Comparison of ENCODE assay signal across 16 cellular contexts in genomic region chr11:1082346-1082727, GRCh38. TPM values are rescaled to one million over a fixed set of nuclear protein-coding genes. Genes with fewer than 3 reads are reported as not detected.
A peak's percentile ranks its signal among the peaks of the same experiment; 100 is the strongest.
DNase-seq lines count a peak whose midpoint lies in the region; ATAC-seq and TF ChIP-seq lines count a peak whose summit lies in the region.
"Had no signal": no experiment of that assay in that cellular context is flagged by ENCODE, and none has a peak within 500 bp of the region (broad histone marks: within the 10 kb centered on the region; RNA-seq: fewer than 3 reads in every experiment).

No MANE protein-coding gene starts in this region.

- H3K27me3 Mint-ChIP-seq in activated CD4-positive, alpha-beta memory T cell treated with anti-CD3 and anti-CD28 coated beads for 36 hours, result no peaks in the 10 kb centered on the region
- no peaks in the 10 kb centered on the region for H3K27me3 Mint-ChIP-seq in activated CD4-positive, alpha-beta memory T cell treated with anti-CD3 and anti-CD28 coated beads, Interleukin-2, amount 10 ng/mL, durations not matched to agents 7 days and 5 days
- H3K27me3 Mint-ChIP-seq in endodermal cell (ENCODE audit: insufficient read depth), result no peaks in the 10 kb centered on the region
- H3K27me3 Mint-ChIP-seq in progenitor cell of endocrine pancreas, result no peaks in the 10 kb centered on the region

- DNase-seq in activated CD4-positive, alpha-beta memory T cell treated with anti-CD3 and anti-CD28 coated beads for 36 hours, result peak; percentile 7
- no peak for DNase-seq in activated CD4-positive, alpha-beta memory T cell treated with anti-CD3 and anti-CD28 coated beads, Interleukin-2, amount 10 ng/mL, durations not matched to agents 7 days and 5 days
- DNase-seq in 8988T, result peak; percentile 47
- peak; percentile 44 for DNase-seq in endodermal cell
- DNase-seq in neuronal stem cell (ENCODE audit: low spot score), result no peak
- DNase-seq in globus pallidus (ENCODE audit: low spot score), result no peak
- DNase-seq in progenitor cell of endocrine pancreas (ENCODE audit: low spot score, unreplicated experiment), result no peak
- DNase-seq: H9, NCI-H1092, NCI-H1694, NCI-H446 treated with DMSO at 0.1 percent for 48 hours, NCI-H748 treated with DMSO at 0.1 percent for 48 hours, PC-9 had no signal

- H3K4me1 Mint-ChIP-seq in activated CD4-positive, alpha-beta memory T cell treated with anti-CD3 and anti-CD28 coated beads for 36 hours (ENCODE audit: low read depth), result no peaks in the 10 kb centered on the region
- no peaks in the 10 kb centered on the region for H3K4me1 Mint-ChIP-seq in activated CD4-positive, alpha-beta memory T cell treated with anti-CD3 and anti-CD28 coated beads, Interleukin-2, amount 10 ng/mL, durations not matched to agents 7 days and 5 days
- H3K4me1 Mint-ChIP-seq in endodermal cell (no peaks in the 10 kb centered on the region), progenitor cell of endocrine pancreas (ENCODE audit: low read depth) (no peaks in the 10 kb centered on the region)
- H3K4me1 Mint-ChIP-seq: H9 had no signal

- no peak overlapping the region for H3K4me2 ChIP-seq in neuronal stem cell (ENCODE audit: insufficient read depth, low read length, poor library complexity, severe bottlenecking)
- H3K4me2 ChIP-seq: KMS-11, PC-9 had no signal

- WGBS in endodermal cell (ENCODE audit: insufficient coverage in 1 of 2, insufficient read length in 1 of 2), 2 experiments, result 76 to 86% methylated on average over 8 to 14 of the region's 14 CpGs
- WGBS in neuronal stem cell (ENCODE audit: extremely low coverage in 2 of 2, insufficient read length in 2 of 2, insufficient replicate concordance in 1 of 2), 2 donors, result no CpG with 5 or more reads among the region's 14 CpGs

- POLR2A ChIA-PET in activated CD4-positive, alpha-beta memory T cell treated with anti-CD3 and anti-CD28 coated beads for 36 hours (lab: Charles Lee), result no interaction called here
- POLR2A ChIA-PET in activated CD4-positive, alpha-beta memory T cell treated with anti-CD3 and anti-CD28 coated beads, Interleukin-2, amount 10 ng/mL, durations not matched to agents 7 days and 5 days (lab: Charles Lee), result no interaction called here

- no peak overlapping the region for H3K4me3 Mint-ChIP-seq in activated CD4-positive, alpha-beta memory T cell treated with anti-CD3 and anti-CD28 coated beads for 36 hours
- no peak overlapping the region for H3K4me3 Mint-ChIP-seq in activated CD4-positive, alpha-beta memory T cell treated with anti-CD3 and anti-CD28 coated beads, Interleukin-2, amount 10 ng/mL, durations not matched to agents 7 days and 5 days
- H3K4me3 Mint-ChIP-seq in endodermal cell (no peak overlapping the region), progenitor cell of endocrine pancreas (ENCODE audit: low read depth) (no peak overlapping the region)
- H3K4me3 Mint-ChIP-seq: H9 had no signal

- H3K4me1 ChIP-seq in endodermal cell (ENCODE audit: control insufficient read depth, insufficient read depth, low read length) (no peaks in the 10 kb centered on the region), neuronal stem cell (ENCODE audit: control insufficient read depth in 2 of 2, insufficient read depth in 1 of 2, low read depth in 1 of 2, low read length in 2 of 2) (no peaks in the 10 kb centered on the region)

- H2AFZ ChIP-seq in neuronal stem cell (ENCODE audit: low read length), result no peak overlapping the region
- H2AFZ ChIP-seq: PC-9 had no signal

- no peak overlapping the region for H3K23ac ChIP-seq in neuronal stem cell (ENCODE audit: low read depth, low read length, poor library complexity)

- no peak overlapping the region for H4K8ac ChIP-seq in neuronal stem cell (ENCODE audit: low read depth, low read length)

- peak overlapping the region; percentile 84 for H2AK5ac ChIP-seq in neuronal stem cell (ENCODE audit: low read depth, low read length)

- no peak overlapping the region for H3K9ac ChIP-seq in endodermal cell (ENCODE audit: extremely low read depth, low read length, poor library complexity, severe bottlenecking)
- H3K9ac ChIP-seq in neuronal stem cell (ENCODE audit: low read depth, low read length, poor library complexity), result no peak overlapping the region
- H3K9ac ChIP-seq: KMS-11 had no signal

- TF ChIP-seq CTCF in endodermal cell (conservative IDR thresholded peaks at IDR 0.05), result no peak
- no peak for TF ChIP-seq CTCF in progenitor cell of endocrine pancreas (IDR thresholded peaks at IDR 0.05; ENCODE audit: unreplicated experiment)

- CTCF ChIA-PET in activated CD4-positive, alpha-beta memory T cell treated with anti-CD3 and anti-CD28 coated beads for 36 hours (lab: Charles Lee), result no interaction called here
- CTCF ChIA-PET in activated CD4-positive, alpha-beta memory T cell treated with anti-CD3 and anti-CD28 coated beads, Interleukin-2, amount 10 ng/mL, durations not matched to agents 7 days and 5 days (lab: Charles Lee), result no interaction called here

- H3K9me3 ChIP-seq in endodermal cell (ENCODE audit: control insufficient read depth, low read length), result no peaks in the 10 kb centered on the region
- H3K9me3 ChIP-seq in neuronal stem cell (replicated peaks in 1 of 2; ENCODE audit: control insufficient read depth in 2 of 2, insufficient read depth in 1 of 2, low read depth in 1 of 2, low read length in 2 of 2), result no peaks in the 10 kb centered on the region

- ATAC-seq in GM19395 (IDR thresholded peaks at IDR 0.05; ENCODE audit: unreplicated experiment), result no peak

- no peak overlapping the region for H4K91ac ChIP-seq in neuronal stem cell (ENCODE audit: low read depth, low read length, poor library complexity)

- H3K9me3 Mint-ChIP-seq in activated CD4-positive, alpha-beta memory T cell treated with anti-CD3 and anti-CD28 coated beads for 36 hours, result no peaks in the 10 kb centered on the region
- H3K9me3 Mint-ChIP-seq in activated CD4-positive, alpha-beta memory T cell treated with anti-CD3 and anti-CD28 coated beads, Interleukin-2, amount 10 ng/mL, durations not matched to agents 7 days and 5 days, result no peaks in the 10 kb centered on the region
- H3K9me3 Mint-ChIP-seq in endodermal cell (no peaks in the 10 kb centered on the region), progenitor cell of endocrine pancreas (ENCODE audit: low read depth) (no peaks in the 10 kb centered on the region)
- H3K9me3 Mint-ChIP-seq: H9 had no signal

- peak overlapping the region; percentile 17 for H3K18ac ChIP-seq in neuronal stem cell (ENCODE audit: low read length)

- H2BK120ac ChIP-seq in neuronal stem cell (ENCODE audit: low read depth, low read length), result no peak overlapping the region

- H3K36me3 Mint-ChIP-seq in activated CD4-positive, alpha-beta memory T cell treated with anti-CD3 and anti-CD28 coated beads for 36 hours, result no peaks in the 10 kb centered on the region
- no peaks in the 10 kb centered on the region for H3K36me3 Mint-ChIP-seq in activated CD4-positive, alpha-beta memory T cell treated with anti-CD3 and anti-CD28 coated beads, Interleukin-2, amount 10 ng/mL, durations not matched to agents 7 days and 5 days (ENCODE audit: low read depth)
- H3K36me3 Mint-ChIP-seq in endodermal cell (ENCODE audit: low read depth) (no peaks in the 10 kb centered on the region), progenitor cell of endocrine pancreas (ENCODE audit: insufficient read depth) (no peaks in the 10 kb centered on the region)

- H3K4me3 ChIP-seq in endodermal cell (ENCODE audit: low read length) (no peak overlapping the region), neuronal stem cell (ENCODE audit: low read length in 2 of 2) (no peak overlapping the region)
- H3K4me3 ChIP-seq: PC-9 had no signal

- peak overlapping the region; percentile 81 for H2BK15ac ChIP-seq in neuronal stem cell (ENCODE audit: low read length)

- H3K27me3 ChIP-seq in endodermal cell (ENCODE audit: control insufficient read depth, insufficient read depth, low read length, poor library complexity, severe bottlenecking) (no peaks in the 10 kb centered on the region), neuronal stem cell (ENCODE audit: control insufficient read depth in 3 of 3, insufficient read depth in 3 of 3, low read depth in 1 of 3, low read length in 3 of 3) (peaks cover 0 to 8% (median 0%) of the 10 kb centered on the region in 3 experiments)

- no peak overlapping the region for H3K27ac Mint-ChIP-seq in activated CD4-positive, alpha-beta memory T cell treated with anti-CD3 and anti-CD28 coated beads for 36 hours
- no peak overlapping the region for H3K27ac Mint-ChIP-seq in activated CD4-positive, alpha-beta memory T cell treated with anti-CD3 and anti-CD28 coated beads, Interleukin-2, amount 10 ng/mL, durations not matched to agents 7 days and 5 days
- H3K27ac Mint-ChIP-seq in endodermal cell (no peak overlapping the region), progenitor cell of endocrine pancreas (no peak overlapping the region)
- H3K27ac Mint-ChIP-seq: H9 had no signal

- H3K79me1 ChIP-seq in neuronal stem cell (ENCODE audit: low read depth, low read length), result peaks cover 3% of the 10 kb centered on the region

- H3K14ac ChIP-seq in neuronal stem cell (ENCODE audit: low read length), result peak overlapping the region; percentile 56

- H3K27ac ChIP-seq in endodermal cell (ENCODE audit: low read depth, low read length) (no peak overlapping the region), neuronal stem cell (replicated peaks; ENCODE audit: low read length) (no peak overlapping the region)
- H3K27ac ChIP-seq: KMS-11, PC-9 had no signal

- no peak overlapping the region for H2BK5ac ChIP-seq in neuronal stem cell (ENCODE audit: low read length)

- peak overlapping the region; percentile 41 for H2BK12ac ChIP-seq in neuronal stem cell (ENCODE audit: low read length)

- H3K36me3 ChIP-seq in endodermal cell (ENCODE audit: control insufficient read depth, insufficient read depth, low read length) (no peaks in the 10 kb centered on the region), neuronal stem cell (replicated peaks in 1 of 2; ENCODE audit: control insufficient read depth in 2 of 2, insufficient read depth in 2 of 2, low read length in 2 of 2) (no peaks in the 10 kb centered on the region)

- intact Hi-C loops in activated CD4-positive, alpha-beta memory T cell treated with anti-CD3 and anti-CD28 coated beads for 36 hours (cut with micrococcal nuclease), result no loop called here

- H3K4ac ChIP-seq in neuronal stem cell (ENCODE audit: low read length), result no peak overlapping the region

RNA-seq across cellular contexts. Expression of gene MUC2, which starts 7.7 kb away (rescaled TPM):
- not detected for total RNA-seq in activated CD4-positive, alpha-beta memory T cell treated with anti-CD3 and anti-CD28 coated beads for 36 hours
- not detected for total RNA-seq in activated CD4-positive, alpha-beta memory T cell treated with anti-CD3 and anti-CD28 coated beads, Interleukin-2, amount 10 ng/mL, durations not matched to agents 7 days and 5 days
- total RNA-seq in endodermal cell (not detected), progenitor cell of endocrine pancreas (not detected in 2 replicates)
- not detected for polyA plus RNA-seq in endodermal cell (2013, experiment 1 of 2)
- not detected for polyA plus RNA-seq in endodermal cell (2013, experiment 2 of 2)
- polyA plus RNA-seq in neuronal stem cell (2013, experiment 1 of 2), result not detected
- under 0.01 TPM for polyA plus RNA-seq in neuronal stem cell (2013, experiment 2 of 2)
- total RNA-seq: H9 had no signal

RNA-seq across cellular contexts. Expression of gene MUC6, which starts 45.8 kb away (rescaled TPM):
- total RNA-seq in activated CD4-positive, alpha-beta memory T cell treated with anti-CD3 and anti-CD28 coated beads for 36 hours, result not detected
- not detected for total RNA-seq in activated CD4-positive, alpha-beta memory T cell treated with anti-CD3 and anti-CD28 coated beads, Interleukin-2, amount 10 ng/mL, durations not matched to agents 7 days and 5 days
- total RNA-seq in endodermal cell (under 1 TPM; 0.26 to 0.40 TPM), progenitor cell of endocrine pancreas (1.6 and 1.9 TPM in 2 replicates)
- polyA plus RNA-seq in endodermal cell (2013, experiment 1 of 2), result 0.04 TPM
- not detected for polyA plus RNA-seq in endodermal cell (2013, experiment 2 of 2)
- polyA plus RNA-seq in neuronal stem cell (2013, experiment 1 of 2), result not detected
- not detected for polyA plus RNA-seq in neuronal stem cell (2013, experiment 2 of 2)
- total RNA-seq: H9, MCF 10A had no signal

Comparison
In these comparisons a context has a peak if more than half of its experiments do, and no peak if none do; other contexts are left out.
1. DNase-seq: peak in activated CD4-positive, alpha-beta memory T cell treated with anti-CD3 and anti-CD28 coated beads for 36 hours (single experiment), 8988T (single experiment) and endodermal cell (single experiment); none in activated CD4-positive, alpha-beta memory T cell treated with anti-CD3 and anti-CD28 coated beads, Interleukin-2, amount 10 ng/mL, durations not matched to agents 7 days and 5 days (single experiment), neuronal stem cell (single experiment), globus pallidus (single experiment) and progenitor cell of endocrine pancreas (single experiment).